Comparison of ENCODE assay signal across 11 cellular contexts in genomic region chr3:13137808-13138565, GRCh38.
"Had no signal": no experiment of that assay in that cellular context is flagged by ENCODE, and none has a peak within 500 bp of the region (broad histone marks: within the 10 kb centered on the region; RNA-seq: fewer than 3 reads in every experiment).

No MANE protein-coding gene starts in this region.

- H3K4me1 ChIP-seq: thyroid gland had no signal

- DNase-seq: activated CD4-positive, alpha-beta memory T cell treated with anti-CD3 and anti-CD28 coated beads for 36 hours; activated naive CD4-positive, alpha-beta T cell treated with Interleukin-2 at 50 U/mL for 16 hours; cortex of kidney; effector memory CD4-positive, alpha-beta T cell; occipital lobe; T-helper 9 cell; thyroid gland had no signal

- ATAC-seq: natural killer cell treated with Interleukin-12 subunit alpha and Interleukin-12 subunit beta and Interleukin-15 and Interleukin-18, amount 100 ng/mL, for 72 hours had no signal

- H3K4me3 ChIP-seq: cardiac muscle cell, skin epidermis, thyroid gland had no signal

- H3K36me3 ChIP-seq: cardiac muscle cell, thyroid gland had no signal

- H3K9me3 ChIP-seq: thyroid gland had no signal

- H3K27ac ChIP-seq: cardiac muscle cell, epithelial cell of prostate, skin epidermis, thyroid gland had no signal
